ENCODE assay signal across 3 cellular contexts in the genomic region with DNA sequence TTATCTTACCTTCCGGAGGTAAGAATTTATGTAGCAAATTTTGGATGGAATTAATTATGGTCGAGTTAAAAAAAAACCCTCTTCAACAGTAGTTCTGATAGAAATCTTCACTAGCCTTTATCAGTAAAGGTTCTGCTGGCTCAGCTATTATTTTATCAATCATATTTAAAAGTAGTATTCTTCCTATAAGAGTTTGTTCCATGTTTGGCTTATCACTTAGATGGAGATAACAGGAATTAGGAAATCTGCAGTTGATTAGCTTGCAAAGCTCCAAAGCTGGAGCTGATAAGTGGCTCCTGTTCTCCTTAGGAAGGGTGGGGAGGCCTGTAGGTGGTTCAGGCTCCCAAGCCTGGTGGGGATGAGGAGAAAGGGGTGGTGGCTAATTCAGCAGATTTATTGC.
TF ChIP-seq lines count a peak whose summit lies in the region.

No MANE protein-coding gene starts in this region.

TF ChIP-seq in HepG2, 621 proteins besides CTCF, POLR2A, EP300 and RAD21:
- no peak for TF ChIP-seq FOXJ3 (CRISPR knock-in tag; IDR thresholded peaks at IDR 0.05; ENCODE audit: borderline replicate concordance)
- TF ChIP-seq IRF2 (CRISPR knock-in tag; IDR thresholded peaks at IDR 0.05): no peak
- TF ChIP-seq MAFF (IDR thresholded peaks at IDR 0.05; ENCODE audit: low read depth, low read length): peak; percentile 43; the same call in 1 of the 2 replicates
- TF ChIP-seq MAFK (conservative IDR thresholded peaks at IDR 0.05 in 1 of 2, IDR thresholded peaks at IDR 0.05 in 1 of 2; ENCODE audit: low read length in 2 of 2): peak; percentile 32 to 71; a peak in 3 of 4 replicates
- no peak for TF ChIP-seq CBX1 (IDR thresholded peaks at IDR 0.05; ENCODE audit: low read depth)
- no peak for TF ChIP-seq ZNF614 (CRISPR knock-in tag; IDR thresholded peaks at IDR 0.05; ENCODE audit: borderline replicate concordance)
- no peak for TF ChIP-seq ZNF549 (CRISPR knock-in tag; IDR thresholded peaks at IDR 0.05)
- TF ChIP-seq, protein P1, sequence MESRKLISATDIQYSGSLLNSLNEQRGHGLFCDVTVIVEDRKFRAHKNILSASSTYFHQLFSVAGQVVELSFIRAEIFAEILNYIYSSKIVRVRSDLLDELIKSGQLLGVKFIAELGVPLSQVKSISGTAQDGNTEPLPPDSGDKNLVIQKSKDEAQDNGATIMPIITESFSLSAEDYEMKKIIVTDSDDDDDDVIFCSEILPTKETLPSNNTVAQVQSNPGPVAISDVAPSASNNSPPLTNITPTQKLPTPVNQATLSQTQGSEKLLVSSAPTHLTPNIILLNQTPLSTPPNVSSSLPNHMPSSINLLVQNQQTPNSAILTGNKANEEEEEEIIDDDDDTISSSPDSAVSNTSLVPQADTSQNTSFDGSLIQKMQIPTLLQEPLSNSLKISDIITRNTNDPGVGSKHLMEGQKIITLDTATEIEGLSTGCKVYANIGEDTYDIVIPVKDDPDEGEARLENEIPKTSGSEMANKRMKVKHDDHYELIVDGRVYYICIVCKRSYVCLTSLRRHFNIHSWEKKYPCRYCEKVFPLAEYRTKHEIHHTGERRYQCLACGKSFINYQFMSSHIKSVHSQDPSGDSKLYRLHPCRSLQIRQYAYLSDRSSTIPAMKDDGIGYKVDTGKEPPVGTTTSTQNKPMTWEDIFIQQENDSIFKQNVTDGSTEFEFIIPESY (CRISPR knock-in tag; IDR thresholded peaks at IDR 0.05): no peak
- TF ChIP-seq ZNF382 (CRISPR knock-in tag; IDR thresholded peaks at IDR 0.05; ENCODE audit: borderline replicate concordance): no peak

TF ChIP-seq in SK-N-SH, 30 proteins besides CTCF, POLR2A, EP300 and RAD21:
- TF ChIP-seq, protein P2, sequence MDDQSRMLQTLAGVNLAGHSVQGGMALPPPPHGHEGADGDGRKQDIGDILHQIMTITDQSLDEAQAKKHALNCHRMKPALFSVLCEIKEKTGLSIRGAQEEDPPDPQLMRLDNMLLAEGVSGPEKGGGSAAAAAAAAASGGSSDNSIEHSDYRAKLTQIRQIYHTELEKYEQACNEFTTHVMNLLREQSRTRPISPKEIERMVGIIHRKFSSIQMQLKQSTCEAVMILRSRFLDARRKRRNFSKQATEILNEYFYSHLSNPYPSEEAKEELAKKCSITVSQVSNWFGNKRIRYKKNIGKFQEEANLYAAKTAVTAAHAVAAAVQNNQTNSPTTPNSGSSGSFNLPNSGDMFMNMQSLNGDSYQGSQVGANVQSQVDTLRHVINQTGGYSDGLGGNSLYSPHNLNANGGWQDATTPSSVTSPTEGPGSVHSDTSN (IDR thresholded peaks at IDR 0.05): no peak
- peak; percentile 72 for TF ChIP-seq GATA2 (CRISPR knock-in tag; IDR thresholded peaks at IDR 0.05)
TF ChIP-seq in SK-N-SH: peak in this region for 1.

TF ChIP-seq in K562, 482 proteins besides CTCF, POLR2A, EP300 and RAD21:
- TF ChIP-seq ILK (tag; IDR thresholded peaks at IDR 0.05; ENCODE audit: borderline replicate concordance, low read depth) (no peak), MAFG (tag; conservative IDR thresholded peaks at IDR 0.05) (peak; percentile 70), CHCHD3 (CRISPR knock-in tag; IDR thresholded peaks at IDR 0.05) (no peak), MAFF (IDR thresholded peaks at IDR 0.05; ENCODE audit: low read length) (peak; percentile 31; the same call in 1 of the 2 replicates), ZNF311 (CRISPR knock-in tag; IDR thresholded peaks at IDR 0.05) (no peak), ZNF316 (IDR thresholded peaks at IDR 0.05) (peak; percentile 71), C11orf30 (IDR thresholded peaks at IDR 0.05; ENCODE audit: low read depth) (peak; percentile 49; the same call in 1 of the 2 replicates), POLR2G (IDR thresholded peaks at IDR 0.05; ENCODE audit: low read depth, low read length) (no peak), ESRRB (CRISPR knock-in tag; IDR thresholded peaks at IDR 0.05; ENCODE audit: borderline replicate concordance) (no peak)
